Comparison of ENCODE assay signal across 27 cellular contexts in the genomic region with DNA sequence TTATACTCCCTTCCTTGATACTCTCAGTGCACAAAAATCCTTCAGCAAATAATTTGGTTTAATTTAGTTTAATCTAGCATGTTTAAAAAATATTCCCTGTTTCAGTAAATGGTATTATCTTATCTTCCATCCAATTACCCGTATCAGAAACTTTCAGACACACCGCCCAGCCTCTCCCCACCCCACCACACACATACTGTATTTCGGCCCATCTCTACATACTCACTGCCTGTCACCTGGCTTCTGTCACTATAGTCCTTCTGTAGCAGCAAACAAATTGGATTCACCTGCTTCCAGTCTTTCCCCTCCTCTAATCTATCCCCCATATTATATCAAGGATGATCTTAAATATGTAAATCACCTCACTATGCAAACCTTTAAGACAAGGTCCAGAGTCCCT. TPM values are rescaled to one million over a fixed set of nuclear protein-coding genes. Genes with fewer than 3 reads are reported as not detected.
DNase-seq lines count a peak whose midpoint lies in the region; ATAC-seq and TF ChIP-seq lines count a peak whose summit lies in the region.
"Had no signal": no experiment of that assay in that cellular context is flagged by ENCODE, and none has a peak within 500 bp of the region (broad histone marks: within the 10 kb centered on the region; RNA-seq: fewer than 3 reads in every experiment).

No MANE protein-coding gene starts in this region.

- H3K36me3 ChIP-seq in SK-N-SH (replicated peaks in 1 of 2; ENCODE audit: control insufficient read depth in 1 of 2, insufficient read depth in 2 of 2, low read length in 1 of 2), result no peaks in the 10 kb centered on the region
- H3K36me3 ChIP-seq: BE2C; BLaER1; BLaER1 treated with 17β-estradiol and CSF1 and Interleukin-3, amounts not matched to agents 10 nM and 100 nM had no signal

- H3K27me3 ChIP-seq in SK-N-SH (ENCODE audit: insufficient read depth), result no peaks in the 10 kb centered on the region
- H3K27me3 ChIP-seq: BE2C; BLaER1; BLaER1 treated with 17β-estradiol and CSF1 and Interleukin-3, amounts not matched to agents 10 nM and 100 nM had no signal

- H3K9ac ChIP-seq in SK-N-SH, result no peak overlapping the region
- H3K9ac ChIP-seq: BLaER1; BLaER1 treated with 17β-estradiol and CSF1 and Interleukin-3, amounts not matched to agents 10 nM and 100 nM had no signal

- no peak for TF ChIP-seq RAD21 in SK-N-SH (IDR thresholded peaks at IDR 0.05; ENCODE audit: low read length)

- no peak for TF ChIP-seq EP300 in SK-N-SH (IDR thresholded peaks at IDR 0.05; ENCODE audit: borderline replicate concordance in 1 of 2, low read depth in 1 of 2, low read length in 1 of 2)

- H3K4me2 ChIP-seq in SK-N-SH, result no peak overlapping the region
- H3K4me2 ChIP-seq: A549; BLaER1; BLaER1 treated with 17β-estradiol and CSF1 and Interleukin-3, amounts not matched to agents 10 nM and 100 nM had no signal

- CTCF ChIA-PET in SK-N-SH (lab: Yijun Ruan, JAX), result no interaction called here

- H3K79me2 ChIP-seq in SK-N-SH (ENCODE audit: insufficient read depth), result no peaks in the 10 kb centered on the region

- H2AFZ ChIP-seq in SK-N-SH (ENCODE audit: low read depth), result no peak overlapping the region

- no peak overlapping the region for H3K27ac ChIP-seq in SK-N-SH (ENCODE audit: low read depth in 2 of 2, low read length in 1 of 2)
- H3K27ac ChIP-seq: 22Rv1; A549; BLaER1; BLaER1 treated with 17β-estradiol and CSF1 and Interleukin-3, amounts not matched to agents 10 nM and 100 nM; C4-2B had no signal

- no peak for ATAC-seq in SK-N-SH treated with all-trans-retinoic acid at 6 μM for 48 hours
- ATAC-seq: A549; CD8-positive, alpha-beta T cell had no signal

- no peaks in the 10 kb centered on the region for H3K9me3 ChIP-seq in SK-N-SH
- H3K9me3 ChIP-seq: A549; BE2C; BLaER1; BLaER1 treated with 17β-estradiol and CSF1 and Interleukin-3, amounts not matched to agents 10 nM and 100 nM; Caco-2 had no signal

- H3F3A ChIP-seq in SK-N-SH (replicated peaks; ENCODE audit: insufficient read depth), result no peaks in the 10 kb centered on the region

- peak; percentile 22 for DNase-seq in SK-N-SH
- DNase-seq: 8988T; ACHN; AML-193; BE2C; C1 segment of cervical spinal cord; Caco-2; Calu3; CD4-positive, alpha-beta memory T cell; CD4-positive, alpha-beta T cell; CD4-positive, CD25-positive, alpha-beta regulatory T cell; CD8-positive, alpha-beta memory T cell; CD8-positive, alpha-beta T cell; COR-L47; DMS 273 treated with DMSO at 0.1 percent for 48 hours; DMS153; DMS53; DMS79; DMS79 treated with DMSO at 0.1 percent for 48 hours; DND-41; EL had no signal

- peaks cover 0 to 2% of the 10 kb centered on the region in 2 experiments; a peak in 1 of 4 replicates for H3K4me1 ChIP-seq in SK-N-SH (ENCODE audit: control insufficient read depth in 1 of 2, insufficient read depth in 2 of 2, low read depth in 1 of 2, low read length in 1 of 2)
- H3K4me1 ChIP-seq: A549; BE2C; BLaER1; BLaER1 treated with 17β-estradiol and CSF1 and Interleukin-3, amounts not matched to agents 10 nM and 100 nM; Caco-2 had no signal

- no peaks in the 10 kb centered on the region for H3K9me2 ChIP-seq in SK-N-SH

- no peak overlapping the region for H3K4me3 ChIP-seq in SK-N-SH (ENCODE audit: low read depth in 2 of 2, low read length in 1 of 2)
- H3K4me3 ChIP-seq: A549; BLaER1; BLaER1 treated with 17β-estradiol and CSF1 and Interleukin-3, amounts not matched to agents 10 nM and 100 nM had no signal

- POLR2A ChIA-PET in SK-N-SH (lab: Yijun Ruan, JAX), result no interaction called here

- 51% methylated on average over 3 of the region's 3 CpGs for WGBS in SK-N-SH (ENCODE audit: low lambda C conversion rate)

- no peak for TF ChIP-seq CTCF in SK-N-SH (IDR thresholded peaks at IDR 0.05)

- H4K20me1 ChIP-seq in SK-N-SH (ENCODE audit: insufficient read depth), result no peaks in the 10 kb centered on the region
- H4K20me1 ChIP-seq: BLaER1; BLaER1 treated with 17β-estradiol and CSF1 and Interleukin-3, amounts not matched to agents 10 nM and 100 nM had no signal

TF ChIP-seq in SK-N-SH, 30 proteins besides CTCF, POLR2A, EP300 and RAD21:
- TF ChIP-seq, protein P1, sequence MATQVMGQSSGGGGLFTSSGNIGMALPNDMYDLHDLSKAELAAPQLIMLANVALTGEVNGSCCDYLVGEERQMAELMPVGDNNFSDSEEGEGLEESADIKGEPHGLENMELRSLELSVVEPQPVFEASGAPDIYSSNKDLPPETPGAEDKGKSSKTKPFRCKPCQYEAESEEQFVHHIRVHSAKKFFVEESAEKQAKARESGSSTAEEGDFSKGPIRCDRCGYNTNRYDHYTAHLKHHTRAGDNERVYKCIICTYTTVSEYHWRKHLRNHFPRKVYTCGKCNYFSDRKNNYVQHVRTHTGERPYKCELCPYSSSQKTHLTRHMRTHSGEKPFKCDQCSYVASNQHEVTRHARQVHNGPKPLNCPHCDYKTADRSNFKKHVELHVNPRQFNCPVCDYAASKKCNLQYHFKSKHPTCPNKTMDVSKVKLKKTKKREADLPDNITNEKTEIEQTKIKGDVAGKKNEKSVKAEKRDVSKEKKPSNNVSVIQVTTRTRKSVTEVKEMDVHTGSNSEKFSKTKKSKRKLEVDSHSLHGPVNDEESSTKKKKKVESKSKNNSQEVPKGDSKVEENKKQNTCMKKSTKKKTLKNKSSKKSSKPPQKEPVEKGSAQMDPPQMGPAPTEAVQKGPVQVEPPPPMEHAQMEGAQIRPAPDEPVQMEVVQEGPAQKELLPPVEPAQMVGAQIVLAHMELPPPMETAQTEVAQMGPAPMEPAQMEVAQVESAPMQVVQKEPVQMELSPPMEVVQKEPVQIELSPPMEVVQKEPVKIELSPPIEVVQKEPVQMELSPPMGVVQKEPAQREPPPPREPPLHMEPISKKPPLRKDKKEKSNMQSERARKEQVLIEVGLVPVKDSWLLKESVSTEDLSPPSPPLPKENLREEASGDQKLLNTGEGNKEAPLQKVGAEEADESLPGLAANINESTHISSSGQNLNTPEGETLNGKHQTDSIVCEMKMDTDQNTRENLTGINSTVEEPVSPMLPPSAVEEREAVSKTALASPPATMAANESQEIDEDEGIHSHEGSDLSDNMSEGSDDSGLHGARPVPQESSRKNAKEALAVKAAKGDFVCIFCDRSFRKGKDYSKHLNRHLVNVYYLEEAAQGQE (IDR thresholded peaks at IDR 0.05; ENCODE audit: low read depth, low read length), result no peak
- peak; percentile 66 for TF ChIP-seq GATA2 (CRISPR knock-in tag; IDR thresholded peaks at IDR 0.05)

TF ChIP-seq in SK-N-SH treated with all-trans-retinoic acid at 6 μM for 48 hours, 23 proteins besides CTCF, POLR2A, EP300 and RAD21:
- TF ChIP-seq BACH2 (CRISPR knock-in tag; IDR thresholded peaks at IDR 0.05; ENCODE audit: borderline replicate concordance) (no peak), ZFP3 (CRISPR knock-in tag; IDR thresholded peaks at IDR 0.05) (no peak), CSDC2 (CRISPR knock-in tag; IDR thresholded peaks at IDR 0.05) (no peak), OSR1 (CRISPR knock-in tag; IDR thresholded peaks at IDR 0.05) (no peak), ESRRG (CRISPR knock-in tag; IDR thresholded peaks at IDR 0.05) (no peak), SNAI2 (CRISPR knock-in tag; IDR thresholded peaks at IDR 0.05) (no peak)
- TF ChIP-seq, protein P2, sequence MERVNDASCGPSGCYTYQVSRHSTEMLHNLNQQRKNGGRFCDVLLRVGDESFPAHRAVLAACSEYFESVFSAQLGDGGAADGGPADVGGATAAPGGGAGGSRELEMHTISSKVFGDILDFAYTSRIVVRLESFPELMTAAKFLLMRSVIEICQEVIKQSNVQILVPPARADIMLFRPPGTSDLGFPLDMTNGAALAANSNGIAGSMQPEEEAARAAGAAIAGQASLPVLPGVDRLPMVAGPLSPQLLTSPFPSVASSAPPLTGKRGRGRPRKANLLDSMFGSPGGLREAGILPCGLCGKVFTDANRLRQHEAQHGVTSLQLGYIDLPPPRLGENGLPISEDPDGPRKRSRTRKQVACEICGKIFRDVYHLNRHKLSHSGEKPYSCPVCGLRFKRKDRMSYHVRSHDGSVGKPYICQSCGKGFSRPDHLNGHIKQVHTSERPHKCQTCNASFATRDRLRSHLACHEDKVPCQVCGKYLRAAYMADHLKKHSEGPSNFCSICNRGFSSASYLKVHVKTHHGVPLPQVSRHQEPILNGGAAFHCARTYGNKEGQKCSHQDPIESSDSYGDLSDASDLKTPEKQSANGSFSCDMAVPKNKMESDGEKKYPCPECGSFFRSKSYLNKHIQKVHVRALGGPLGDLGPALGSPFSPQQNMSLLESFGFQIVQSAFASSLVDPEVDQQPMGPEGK (CRISPR knock-in tag; IDR thresholded peaks at IDR 0.05; ENCODE audit: borderline replicate concordance), result no peak
- TF ChIP-seq, protein P3, sequence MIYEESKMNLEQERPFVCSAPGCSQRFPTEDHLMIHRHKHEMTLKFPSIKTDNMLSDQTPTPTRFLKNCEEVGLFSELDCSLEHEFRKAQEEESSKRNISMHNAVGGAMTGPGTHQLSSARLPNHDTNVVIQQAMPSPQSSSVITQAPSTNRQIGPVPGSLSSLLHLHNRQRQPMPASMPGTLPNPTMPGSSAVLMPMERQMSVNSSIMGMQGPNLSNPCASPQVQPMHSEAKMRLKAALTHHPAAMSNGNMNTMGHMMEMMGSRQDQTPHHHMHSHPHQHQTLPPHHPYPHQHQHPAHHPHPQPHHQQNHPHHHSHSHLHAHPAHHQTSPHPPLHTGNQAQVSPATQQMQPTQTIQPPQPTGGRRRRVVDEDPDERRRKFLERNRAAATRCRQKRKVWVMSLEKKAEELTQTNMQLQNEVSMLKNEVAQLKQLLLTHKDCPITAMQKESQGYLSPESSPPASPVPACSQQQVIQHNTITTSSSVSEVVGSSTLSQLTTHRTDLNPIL (CRISPR knock-in tag; IDR thresholded peaks at IDR 0.05; ENCODE audit: low read depth), result no peak

RNA-seq across cellular contexts. Expression of a gene that starts 24.8 kb away (rescaled TPM):
- polyA plus RNA-seq in SK-N-SH (2012; rRNA removed), result 3.7 and 4.4 TPM in 2 replicates
- polyA plus RNA-seq in SK-N-SH (2012; cell fraction: cytosol; rRNA removed), result 4.0 and 4.1 TPM in 2 replicates
- 6.2 and 7.7 TPM in 2 replicates for polyA plus RNA-seq in SK-N-SH (2012; cell fraction: nucleus; rRNA removed)
- polyA plus RNA-seq: CD4-positive, alpha-beta memory T cell; CD4-positive, CD25-positive, alpha-beta regulatory T cell had no signal
